ENCODE assay signal across 8 cellular contexts in genomic region chr1:42684139-42684538, GRCh38. TPM values are rescaled to one million over a fixed set of nuclear protein-coding genes. Genes with fewer than 3 reads are reported as not detected.
A peak's percentile ranks its signal among the peaks of the same experiment; 100 is the strongest.
DNase-seq lines count a peak whose midpoint lies in the region; ATAC-seq and TF ChIP-seq lines count a peak whose summit lies in the region.

No MANE protein-coding gene starts in this region.

- no peak for ATAC-seq in activated CD8-positive, alpha-beta T cell treated with anti-CD3 and anti-CD28 coated beads, Interleukin-2, amount 10 ng/mL, durations not matched to agents 7 days and 5 days
- ATAC-seq in GM19035 (IDR thresholded peaks at IDR 0.05; ENCODE audit: unreplicated experiment) (no peak), GM21737 (IDR thresholded peaks at IDR 0.05; ENCODE audit: unreplicated experiment) (no peak)

- no peak overlapping the region for H3K9ac ChIP-seq in iPS-15b (ENCODE audit: low read depth, low read length)

- no peak for TF ChIP-seq CTCF in stomach (IDR thresholded peaks at IDR 0.05)

- H3K36me3 ChIP-seq in CD4-positive, alpha-beta memory T cell (ENCODE audit: insufficient read depth, low read length) = no peaks in the 10 kb centered on the region
- H3K36me3 ChIP-seq in iPS-15b (ENCODE audit: control insufficient read depth, insufficient read depth, low read length) (peaks cover 4% of the 10 kb centered on the region), stomach (peaks cover 0 to 23% (median 2%) of the 10 kb centered on the region in 4 donors)

- no peaks in the 10 kb centered on the region for H3K9me3 ChIP-seq in CD4-positive, alpha-beta memory T cell (ENCODE audit: control insufficient read depth in 1 of 2, low read length in 2 of 2)
- H3K9me3 ChIP-seq in iPS-15b (ENCODE audit: control insufficient read depth, insufficient read depth, low read length) = no peaks in the 10 kb centered on the region
- no peaks in the 10 kb centered on the region for H3K9me3 ChIP-seq in stomach

- H3K4me1 ChIP-seq in CD4-positive, alpha-beta memory T cell (ENCODE audit: insufficient read depth, low read length) = peaks cover 71% of the 10 kb centered on the region
- H3K4me1 ChIP-seq in iPS-15b (ENCODE audit: control insufficient read depth, insufficient read depth, low read length) (peaks cover 18% of the 10 kb centered on the region), stomach (peaks cover 62 to 78% (median 75%) of the 10 kb centered on the region in 4 donors)

- intact Hi-C loops in CD4-positive, alpha-beta memory T cell (cut with micrococcal nuclease) = loop anchor here (5.0 to 10.0 kb wide), 2 partner anchors 133 to 789 kb away; partner anchors contain the start of genes ERMAP and SVBP
- intact Hi-C loops in stomach (cut with DNase I; ENCODE audit: low total_unique reads) = no loop called here

- H3K9me3 Mint-ChIP-seq in CD4-positive, alpha-beta memory T cell = peaks cover 0 to 5% (median 0%) of the 10 kb centered on the region in 8 donors
- H3K9me3 Mint-ChIP-seq in activated CD8-positive, alpha-beta T cell treated with anti-CD3 and anti-CD28 coated beads, Interleukin-2, amount 10 ng/mL, durations not matched to agents 7 days and 5 days (ENCODE audit: insufficient read depth) = no peaks in the 10 kb centered on the region

- H3K27me3 ChIP-seq in CD4-positive, alpha-beta memory T cell (ENCODE audit: insufficient read depth, low read length) = no peaks in the 10 kb centered on the region
- no peaks in the 10 kb centered on the region for H3K27me3 ChIP-seq in iPS-15b (ENCODE audit: control insufficient read depth, insufficient read depth, low read length)
- no peaks in the 10 kb centered on the region for H3K27me3 ChIP-seq in stomach

- POLR2A ChIA-PET in CD4-positive, alpha-beta memory T cell (lab: Charles Lee; ENCODE audit: partially characterized antibody) = interaction anchor here (0.9 to 5.1 kb wide), 10 partner anchors 8 to 764 kb away, joined by 3 to 123 read pairs (median 17); partner anchors contain the start of genes C1orf50, ERMAP, P3H1 and PPIH
- POLR2A ChIA-PET in activated CD8-positive, alpha-beta T cell treated with anti-CD3 and anti-CD28 coated beads, Interleukin-2, amount 10 ng/mL, durations not matched to agents 7 days and 5 days (lab: Charles Lee) = interaction anchor here (0.6 to 3.8 kb wide), 7 partner anchors 8 to 348 kb away, joined by 3 to 41 read pairs (median 16); partner anchors contain the start of genes C1orf50, P3H1 and PPIH

- peak in 2 of 5 donors; percentile 15 to 55 for DNase-seq in CD4-positive, alpha-beta memory T cell
- peak; percentile 30 for DNase-seq in activated CD8-positive, alpha-beta T cell treated with anti-CD3 and anti-CD28 coated beads, Interleukin-2, amount 10 ng/mL, durations not matched to agents 7 days and 5 days
- DNase-seq in stomach = no peak
- no peak for DNase-seq in foreskin melanocyte

- no peak for TF ChIP-seq RAD21 in Ishikawa (IDR thresholded peaks at IDR 0.05; ENCODE audit: low read depth)

- H3K4me1 Mint-ChIP-seq in CD4-positive, alpha-beta memory T cell = peaks cover 63 to 83% (median 72%) of the 10 kb centered on the region in 4 donors
- peaks cover 68% of the 10 kb centered on the region for H3K4me1 Mint-ChIP-seq in activated CD8-positive, alpha-beta T cell treated with anti-CD3 and anti-CD28 coated beads, Interleukin-2, amount 10 ng/mL, durations not matched to agents 7 days and 5 days (ENCODE audit: low read depth)

- peak overlapping the region; percentile 78 for H3K27ac ChIP-seq in CD4-positive, alpha-beta memory T cell (ENCODE audit: low read depth, low read length)
- peak overlapping the region in 4 of 5 donors; percentile 93 to 100 (median 96) for H3K27ac ChIP-seq in stomach

- H3K4me3 ChIP-seq in CD4-positive, alpha-beta memory T cell (ENCODE audit: low read length in 2 of 2) = peak overlapping the region; percentile 7 to 58
- H3K4me3 ChIP-seq in iPS-15b (ENCODE audit: low read depth, low read length) (peak overlapping the region; percentile 83), stomach (peak overlapping the region; percentile 95 to 99 (median 96))

- H3K27me3 Mint-ChIP-seq in CD4-positive, alpha-beta memory T cell = no peaks in the 10 kb centered on the region
- no peaks in the 10 kb centered on the region for H3K27me3 Mint-ChIP-seq in activated CD8-positive, alpha-beta T cell treated with anti-CD3 and anti-CD28 coated beads, Interleukin-2, amount 10 ng/mL, durations not matched to agents 7 days and 5 days (ENCODE audit: low read depth)

- no peak for TF ChIP-seq EP300 in Ishikawa (IDR thresholded peaks at IDR 0.05; ENCODE audit: borderline replicate concordance)
- TF ChIP-seq EP300 in stomach (IDR thresholded peaks at IDR 0.05) = no peak

- H3K4me3 Mint-ChIP-seq in CD4-positive, alpha-beta memory T cell = peak overlapping the region; percentile 89 to 99 (median 96)
- peak overlapping the region; percentile 97 for H3K4me3 Mint-ChIP-seq in activated CD8-positive, alpha-beta T cell treated with anti-CD3 and anti-CD28 coated beads, Interleukin-2, amount 10 ng/mL, durations not matched to agents 7 days and 5 days

- H3K27ac Mint-ChIP-seq in CD4-positive, alpha-beta memory T cell = peak overlapping the region; percentile 85 to 99 (median 96)
- peak overlapping the region; percentile 94 for H3K27ac Mint-ChIP-seq in activated CD8-positive, alpha-beta T cell treated with anti-CD3 and anti-CD28 coated beads, Interleukin-2, amount 10 ng/mL, durations not matched to agents 7 days and 5 days

- CTCF ChIA-PET in CD4-positive, alpha-beta memory T cell (lab: Charles Lee; ENCODE audit: partially characterized antibody) = interaction anchor here (0.9 to 2.0 kb wide), 3 partner anchors 26 to 368 kb away, joined by 3 to 7 read pairs (median 4); partner anchors contain the start of gene PPIH
- CTCF ChIA-PET in activated CD8-positive, alpha-beta T cell treated with anti-CD3 and anti-CD28 coated beads, Interleukin-2, amount 10 ng/mL, durations not matched to agents 7 days and 5 days (lab: Charles Lee) = interaction anchor here (0.7 to 4.0 kb wide), 3 partner anchors 8 to 26 kb away, joined by 3 to 17 read pairs (median 6); partner anchors contain the start of gene PPIH

- peaks cover 21 to 44% of the 10 kb centered on the region in 2 donors for H3K36me3 Mint-ChIP-seq in CD4-positive, alpha-beta memory T cell
- peaks cover 51% of the 10 kb centered on the region for H3K36me3 Mint-ChIP-seq in activated CD8-positive, alpha-beta T cell treated with anti-CD3 and anti-CD28 coated beads, Interleukin-2, amount 10 ng/mL, durations not matched to agents 7 days and 5 days (ENCODE audit: low read depth)

- TF ChIP-seq POLR2A in stomach (IDR thresholded peaks at IDR 0.05) = no peak

- WGBS in stomach, 5 donors = 16 to 32% (median 21%) methylated on average over 5 of the region's 5 CpGs

TF ChIP-seq in Ishikawa, 13 proteins besides CTCF, POLR2A, EP300 and RAD21 (continues in another document):
- TF ChIP-seq TCF12 (IDR thresholded peaks at IDR 0.05; ENCODE audit: low read depth) (no peak), ZBTB7A (IDR thresholded peaks at IDR 0.05; ENCODE audit: low read depth) (no peak), MAX (IDR thresholded peaks at IDR 0.05) (no peak), REST (IDR thresholded peaks at IDR 0.05; ENCODE audit: low read depth) (no peak), TEAD4 (IDR thresholded peaks at IDR 0.05) (no peak)

RNA-seq across cellular contexts. Expression of gene YBX1, which starts 1.9 kb away (rescaled TPM):
- 100 to 1,000 TPM; 328 TPM for total RNA-seq in CD4-positive, alpha-beta memory T cell
- 100 to 1,000 TPM in 1 of 2 donors, 10 to 100 TPM in 1; 69.9 to 107 TPM for polyA plus RNA-seq in CD4-positive, alpha-beta memory T cell
- 100 to 1,000 TPM; 733 to 791 TPM for total RNA-seq in activated CD8-positive, alpha-beta T cell treated with anti-CD3 and anti-CD28 coated beads, Interleukin-2, amount 10 ng/mL, durations not matched to agents 7 days and 5 days
- 100 to 1,000 TPM; 201 to 379 (median 337) TPM for total RNA-seq in stomach
- 100 to 1,000 TPM; 526 to 844 (median 718) TPM for polyA plus RNA-seq in stomach

RNA-seq across cellular contexts. Expression of gene PPIH, which starts 25.9 kb away (rescaled TPM):
- 10 to 100 TPM; 40.5 to 42.9 TPM for total RNA-seq in CD4-positive, alpha-beta memory T cell
- 10 to 100 TPM; 65.8 to 74.4 TPM for polyA plus RNA-seq in CD4-positive, alpha-beta memory T cell
- 100 to 1,000 TPM; 112 to 121 TPM for total RNA-seq in activated CD8-positive, alpha-beta T cell treated with anti-CD3 and anti-CD28 coated beads, Interleukin-2, amount 10 ng/mL, durations not matched to agents 7 days and 5 days
- 10 to 100 TPM in 2 of 5 donors, 1 to 10 TPM in 2, not detected in 1; 5.2 to 70.1 (median 28.2) TPM for total RNA-seq in stomach
- polyA plus RNA-seq in stomach = 10 to 100 TPM; 31.6 to 72.3 (median 47.8) TPM

RNA-seq across cellular contexts. Expression of gene CLDN19, which starts 55.9 kb away (rescaled TPM):
- total RNA-seq in CD4-positive, alpha-beta memory T cell = not detected
- polyA plus RNA-seq in CD4-positive, alpha-beta memory T cell = not detected
- total RNA-seq in activated CD8-positive, alpha-beta T cell treated with anti-CD3 and anti-CD28 coated beads, Interleukin-2, amount 10 ng/mL, durations not matched to agents 7 days and 5 days = not detected
- total RNA-seq in stomach = under 1 TPM in 1 of 5 donors, not detected in 4; 0.37 TPM
- not detected for polyA plus RNA-seq in stomach

Comparison
In these comparisons a context has a peak if more than half of its experiments do, and no peak if none do; other contexts are left out.
1. H3K4me3 ChIP-seq: peak in every context shown above with its lines; median percentile 96 in stomach; 83 in iPS-15b; 32 in CD4-positive, alpha-beta memory T cell.